18 cellular contexts compared by ENCODE assay signal in genomic region chr20:1808101-1808500, GRCh38.
DNase-seq lines count a peak whose midpoint lies in the region; ATAC-seq and TF ChIP-seq lines count a peak whose summit lies in the region.
"Had no signal": no experiment of that assay in that cellular context is flagged by ENCODE, and none has a peak within 500 bp of the region (broad histone marks: within the 10 kb centered on the region; RNA-seq: fewer than 3 reads in every experiment).

No MANE protein-coding gene starts in this region.

- H4K5ac ChIP-seq in H9 (ENCODE audit: insufficient read length, low read depth, low read length): no peak overlapping the region

- H2BK120ac ChIP-seq in H9 (ENCODE audit: low read depth, low read length, poor library complexity, severe bottlenecking): no peak overlapping the region

- H3K9ac ChIP-seq in H9 (ENCODE audit: extremely low read depth, insufficient read length, low read length): no peak overlapping the region

- peak overlapping the region in 1 of 2 experiments; percentile 19; a peak in 2 of 5 replicates for H3K4me3 Mint-ChIP-seq in H9
- H3K4me3 Mint-ChIP-seq: CD4-positive, alpha-beta memory T cell had no signal

- no peak overlapping the region for H3K56ac ChIP-seq in H9 (ENCODE audit: insufficient read length, low read depth, low read length)

- no peaks in the 10 kb centered on the region for H3K36me3 Mint-ChIP-seq in H9 (ENCODE audit: insufficient read depth in 1 of 3, low read depth in 3 of 3)
- H3K36me3 Mint-ChIP-seq: CD4-positive, alpha-beta memory T cell had no signal

- H4K8ac ChIP-seq in H9 (replicated peaks; ENCODE audit: insufficient read length, low read depth, low read length): no peak overlapping the region

- no peak overlapping the region for H3K18ac ChIP-seq in H9 (ENCODE audit: insufficient read length, low read depth, low read length)

- H3T11ph ChIP-seq in H9 (ENCODE audit: low read length): no peak overlapping the region

- no peak overlapping the region for H4K91ac ChIP-seq in H9 (ENCODE audit: insufficient read length, low read depth, low read length)

- H3K4me1 Mint-ChIP-seq in H9: peaks cover 70 to 72% of the 10 kb centered on the region in 2 experiments

- H3K27ac Mint-ChIP-seq in H9: no peak overlapping the region
- H3K27ac Mint-ChIP-seq: CD4-positive, alpha-beta memory T cell had no signal

- H3K4me2 ChIP-seq in H9 (ENCODE audit: insufficient read depth, insufficient read length, low read length): peak overlapping the region; percentile 19

- WGBS in H9 (ENCODE audit: extremely low coverage, insufficient read length, low lambda C conversion rate): no CpG with 5 or more reads among the region's 6 CpGs

- DNase-seq in H9 (no peak), substantia nigra (lab: John Stamatoyannopoulos, UW) (no peak), HuH-7.5 (ENCODE audit: low spot score) (no peak), NCI-H69 (lab: John Stamatoyannopoulos, UW) (no peak)
- DNase-seq: BE2C; CD4-positive, alpha-beta memory T cell; NCI-H1436; NCI-H2029 treated with DMSO at 0.1 percent for 48 hours; NCI-H2227 treated with DMSO at 0.1 percent for 48 hours; NCI-H526; NK-92 treated with Interleukin-12 subunit alpha and Interleukin-12 subunit beta, amount 100 ng/mL, for 24 hours; OCI-M1; RPMI8226 had no signal

- no peak for ATAC-seq in GM18868 (IDR thresholded peaks at IDR 0.05; ENCODE audit: unreplicated experiment)

- TF ChIP-seq CTCF in H9 (conservative IDR thresholded peaks at IDR 0.05): no peak

- peaks cover 11% of the 10 kb centered on the region; the same call in 1 of the 2 replicates for H3K4me1 ChIP-seq in H9 (ENCODE audit: insufficient read depth, low read length)
- H3K4me1 ChIP-seq: BE2C had no signal

- H3K14ac ChIP-seq in H9 (ENCODE audit: insufficient read depth, low read length): no peak overlapping the region

- H2AK5ac ChIP-seq in H9 (ENCODE audit: insufficient read length, low read length): no peak overlapping the region

- peaks cover 44% of the 10 kb centered on the region for H3K27me3 Mint-ChIP-seq in H9 (ENCODE audit: low read depth)

- H3K79me2 ChIP-seq in H9 (ENCODE audit: insufficient read depth, low read length): no peaks in the 10 kb centered on the region

- H2BK5ac ChIP-seq in H9 (ENCODE audit: insufficient read length, low read length): no peak overlapping the region

- H2BK20ac ChIP-seq in H9 (ENCODE audit: low read depth, low read length, poor library complexity, severe bottlenecking): no peak overlapping the region

- no peaks in the 10 kb centered on the region for H4K20me1 ChIP-seq in H9 (ENCODE audit: control insufficient read depth, insufficient read depth, insufficient read length)

- no peak overlapping the region for H3K4ac ChIP-seq in H9 (ENCODE audit: low read depth, low read length)

- H2BK12ac ChIP-seq in H9 (ENCODE audit: insufficient read length, low read depth, low read length): no peak overlapping the region

- no peaks in the 10 kb centered on the region for H3K9me3 Mint-ChIP-seq in H9
- H3K9me3 Mint-ChIP-seq: CD4-positive, alpha-beta memory T cell had no signal

- H3K79me1 ChIP-seq in H9 (ENCODE audit: insufficient read depth, low read depth, low read length, poor library complexity, severe bottlenecking): no peaks in the 10 kb centered on the region

- H3K27me3 ChIP-seq in H9 (ENCODE audit: insufficient read depth, low read length): peaks cover 8% of the 10 kb centered on the region; the same call in 1 of the 2 replicates
- no peaks in the 10 kb centered on the region for H3K27me3 ChIP-seq in layer of hippocampus (ENCODE audit: control insufficient read depth, insufficient read depth, low read length)
- H3K27me3 ChIP-seq: SJSA1 had no signal

- H2BK15ac ChIP-seq in H9 (ENCODE audit: low read depth, low read length): no peak overlapping the region

- no peaks in the 10 kb centered on the region for H3K9me3 ChIP-seq in H9 (ENCODE audit: control insufficient read depth, low read depth, low read length)
- H3K9me3 ChIP-seq: BE2C, HAP-1, SJSA1 had no signal

- H2AFZ ChIP-seq in H9 (ENCODE audit: low read length): no peak overlapping the region

- no peak overlapping the region for H3K23ac ChIP-seq in H9 (ENCODE audit: insufficient read length, low read depth, low read length)

- peaks cover 5% of the 10 kb centered on the region for H3K23me2 ChIP-seq in H9 (ENCODE audit: insufficient read length, low read depth, low read length, poor library complexity, severe bottlenecking)

- H3K27ac ChIP-seq in H9 (ENCODE audit: insufficient read length, low read depth, low read length) (no peak overlapping the region), cingulate gyrus (ENCODE audit: low read depth, low read length) (peak overlapping the region; percentile 70), layer of hippocampus (ENCODE audit: low read depth, low read length) (peak overlapping the region; percentile 35), substantia nigra (ENCODE audit: low read depth, low read length, poor library complexity, severe bottlenecking) (peak overlapping the region; percentile 31)
